Comparison of ENCODE assay signal across 8 cellular contexts in genomic region chr5:138247800-138248199, GRCh38. TPM values are rescaled to one million over a fixed set of nuclear protein-coding genes. Genes with fewer than 3 reads are reported as not detected.
"Had no signal": no experiment of that assay in that cellular context is flagged by ENCODE, and none has a peak within 500 bp of the region (broad histone marks: within the 10 kb centered on the region; RNA-seq: fewer than 3 reads in every experiment).

No MANE protein-coding gene starts in this region.

RNA-seq across cellular contexts. Expression of gene GFRA3, which starts 26.6 kb away (rescaled TPM):
- total RNA-seq: activated naive CD4-positive, alpha-beta T cell treated with anti-CD3 and anti-CD28 coated beads for 36 hours; activated naive CD8-positive, alpha-beta T cell treated with anti-CD3 and anti-CD28 coated beads, Interleukin-2, amount 10 ng/mL, durations not matched to agents 7 days and 5 days; activated T-cell treated with anti-CD3 and anti-CD28 coated beads, Interleukin-2, amount 50 U/mL, for 4 hours; activated T-helper 17 cell treated with anti-CD3 and anti-CD28 coated beads, Interleukin-2, amount 50 U/mL, for 72 hours; ascending aorta; breast epithelium; bronchial epithelial cell had no signal
- polyA plus RNA-seq: aorta had no signal
